Comparison of ENCODE assay signal across 26 cellular contexts in genomic region chr1:222239130-222239529, GRCh38.
"Had no signal": no experiment of that assay in that cellular context is flagged by ENCODE, and none has a peak within 500 bp of the region (broad histone marks: within the 10 kb centered on the region; RNA-seq: fewer than 3 reads in every experiment).

No MANE protein-coding gene starts in this region.

- H3K79me2 ChIP-seq: parathyroid adenoma had no signal

- H3K27ac ChIP-seq: left lung, lower lobe of right lung, neural progenitor cell, neutrophil, parathyroid adenoma, psoas muscle, spleen, suprapubic skin, thoracic aorta, tibial artery, upper lobe of right lung had no signal

- H3K9ac ChIP-seq: neural progenitor cell, parathyroid adenoma had no signal

- H3K9me3 ChIP-seq: left lung, lower lobe of right lung, neutrophil, psoas muscle, spleen, suprapubic skin, thoracic aorta, tibial artery, upper lobe of right lung had no signal

- H3K36me3 ChIP-seq: left lung, lower lobe of right lung, neural progenitor cell, neutrophil, spleen, suprapubic skin, thoracic aorta, tibial artery, upper lobe of right lung had no signal

- H3K4me1 ChIP-seq: left lung, lower lobe of right lung, neural progenitor cell, parathyroid adenoma, psoas muscle, spleen, suprapubic skin, tibial artery, upper lobe of right lung had no signal

- H3K4me2 ChIP-seq: neural progenitor cell had no signal

- H2AFZ ChIP-seq: neural progenitor cell, parathyroid adenoma had no signal

- H3K4me3 ChIP-seq: left lung, lower lobe of right lung, neural progenitor cell, psoas muscle, spleen, suprapubic skin, thoracic aorta, tibial artery, upper lobe of right lung had no signal

- DNase-seq: hypothalamus; immature natural killer cell; kidney; left colon; left lung; lower lobe of right lung; mammary epithelial cell; mesenchymal stem cell; naive thymus-derived CD8-positive, alpha-beta T cell; occipital lobe; psoas muscle; right cardiac atrium; small intestine; spleen; stimulated activated CD4-positive, alpha-beta T cell treated with anti-CD3 and anti-CD28 coated beads, Interleukin-4, amount 100 ng/mL, for 24 hours; stimulated activated naive CD4-positive, alpha-beta T cell; tibial artery; trophoblast cell; upper lobe of right lung had no signal

- ATAC-seq: left colon; left lung; lower lobe of right lung; naive thymus-derived CD8-positive, alpha-beta T cell; psoas muscle; right cardiac atrium; sciatic nerve; stimulated activated effector memory CD8-positive, alpha-beta T cell treated with anti-CD3 and anti-CD28 coated beads, Interleukin-12 subunit alpha, Interleukin-12 subunit beta, amount 100 ng/mL, for 72 hours; upper lobe of right lung had no signal

- H3K27me3 ChIP-seq: left lung, neural progenitor cell, neutrophil, spleen, suprapubic skin, tibial artery, upper lobe of right lung had no signal
